ENCODE assay signal across 8 cellular contexts in genomic region chr1:19231736-19232525, GRCh38. TPM values are rescaled to one million over a fixed set of nuclear protein-coding genes. Genes with fewer than 3 reads are reported as not detected.
DNase-seq lines count a peak whose midpoint lies in the region; ATAC-seq and TF ChIP-seq lines count a peak whose summit lies in the region.
"Not testable (repeated sequence)": the region's sequence is repeated elsewhere in the genome, so short reads cannot be mapped to it uniquely, and the experiment has no call there.

No MANE protein-coding gene starts in this region.

- H3K36me3 Mint-ChIP-seq in activated T-cell treated with anti-CD3 and anti-CD28 coated beads, Interleukin-2, amount 50 U/mL, for 24 hours (ENCODE audit: low read depth): peaks cover 93% of the 10 kb centered on the region

- peak overlapping the region; percentile 53 for H3K27ac Mint-ChIP-seq in activated T-cell treated with anti-CD3 and anti-CD28 coated beads, Interleukin-2, amount 50 U/mL, for 24 hours

- not testable (repeated sequence) for H3K9me3 Mint-ChIP-seq in activated T-cell treated with anti-CD3 and anti-CD28 coated beads, Interleukin-2, amount 50 U/mL, for 24 hours

- not testable (repeated sequence) for TF ChIP-seq POLR2A in heart left ventricle (IDR thresholded peaks at IDR 0.05)

- ATAC-seq in heart left ventricle: peak in 2 of 4 donors; percentile 12 to 19

- H3K4me1 Mint-ChIP-seq in activated T-cell treated with anti-CD3 and anti-CD28 coated beads, Interleukin-2, amount 50 U/mL, for 24 hours (ENCODE audit: low read depth): not testable (repeated sequence)

- H3K9me3 ChIP-seq in colonic mucosa, heart left ventricle: not testable (repeated sequence)

- H3K27me3 Mint-ChIP-seq in activated T-cell treated with anti-CD3 and anti-CD28 coated beads, Interleukin-2, amount 50 U/mL, for 24 hours: not testable (repeated sequence)

- DNase-seq in AG08396 (ENCODE audit: low spot score): peak; percentile 38
- not testable (repeated sequence) for DNase-seq in activated T-cell treated with anti-CD3 and anti-CD28 coated beads, Interleukin-2, amount 50 U/mL, for 24 hours; colonic mucosa; heart left ventricle
- peak; percentile 9 for DNase-seq in left kidney (ENCODE audit: low read depth, low spot score)
- peak; percentile 32 for DNase-seq in mucosa of gallbladder (ENCODE audit: low spot score)
- DNase-seq in putamen (ENCODE audit: low spot score): peak; percentile 23

- H3K4me1 ChIP-seq in colonic mucosa: not testable (repeated sequence)
- peaks cover 0 to 23% (median 9%) of the 10 kb centered on the region in 12 donors for H3K4me1 ChIP-seq in heart left ventricle

- not testable (repeated sequence) for H3K4me3 Mint-ChIP-seq in activated T-cell treated with anti-CD3 and anti-CD28 coated beads, Interleukin-2, amount 50 U/mL, for 24 hours

- intact Hi-C loops in colonic mucosa (cut with DNase I) (loop anchor here (10.0 kb wide), 1 partner anchor 327 kb away; the partner anchor contains the start of gene ALDH4A1), heart left ventricle (cut with DNase I) (loop anchor here in 1 of 10 donors (10.0 kb wide), 1 partner anchor 347 kb away; no protein-coding TSS in a partner anchor)

- H3K4me3 ChIP-seq in colonic mucosa, heart left ventricle: not testable (repeated sequence)

- TF ChIP-seq CTCF in colonic mucosa (IDR thresholded peaks at IDR 0.05); heart left ventricle (IDR thresholded peaks at IDR 0.05): not testable (repeated sequence)

- WGBS in heart left ventricle, 4 donors: 91 to 95% (median 93%) methylated on average over 16 of the region's 16 CpGs

- H3K36me3 ChIP-seq in colonic mucosa: not testable (repeated sequence)
- peaks cover 2 to 100% (median 93%) of the 10 kb centered on the region in 9 donors for H3K36me3 ChIP-seq in heart left ventricle

- not testable (repeated sequence) for H3K9ac ChIP-seq in colonic mucosa (ENCODE audit: low read depth in 2 of 2, low read length in 2 of 2)

- peak overlapping the region; percentile 47 for H3K27ac ChIP-seq in colonic mucosa
- H3K27ac ChIP-seq in heart left ventricle: peak overlapping the region in 8 of 12 donors; percentile 27 to 77 (median 52)
- H3K27ac ChIP-seq in temporal lobe (ENCODE audit: low read depth, low read length): peak overlapping the region; percentile 75

- not testable (repeated sequence) for H3K27me3 ChIP-seq in colonic mucosa, heart left ventricle

RNA-seq across cellular contexts. Expression of gene EMC1, which starts 19.4 kb away (rescaled TPM):
- total RNA-seq in colonic mucosa (10 to 100 TPM; 35.3 to 51.1 TPM), heart left ventricle (10 to 100 TPM; 23.4 to 54.5 (median 32.7) TPM), mucosa of gallbladder (38.8 TPM), temporal lobe (65.6 TPM)
- polyA plus RNA-seq in heart left ventricle: 10 to 100 TPM; 10.1 to 27.2 TPM

RNA-seq across cellular contexts. Expression of gene MRTO4, which starts 19.7 kb away (rescaled TPM):
- total RNA-seq in colonic mucosa (10 to 100 TPM; 12.7 to 46.0 TPM), heart left ventricle (10 to 100 TPM in 6 of 9 donors, 1 to 10 TPM in 3; 8.3 to 17.4 (median 13.7) TPM), mucosa of gallbladder (14.2 TPM), temporal lobe (24.8 TPM)
- polyA plus RNA-seq in heart left ventricle: 10 to 100 TPM; 19.3 to 56.3 TPM

RNA-seq across cellular contexts. Expression of gene UBR4, which starts 21.9 kb away (rescaled TPM):
- total RNA-seq in colonic mucosa (100 to 1,000 TPM in 1 of 2 donors, 10 to 100 TPM in 1; 97.7 to 114 TPM), heart left ventricle (100 to 1,000 TPM in 3 of 9 donors, 10 to 100 TPM in 6; 44.8 to 150 (median 94.4) TPM), mucosa of gallbladder (167 TPM), temporal lobe (90.5 TPM)
- 10 to 100 TPM; 67.3 to 67.4 TPM for polyA plus RNA-seq in heart left ventricle

RNA-seq across cellular contexts. Expression of gene AKR7A3, which starts 56.6 kb away (rescaled TPM):
- total RNA-seq in colonic mucosa (100 to 1,000 TPM in 1 of 2 donors, 10 to 100 TPM in 1; 97.0 to 119 TPM), heart left ventricle (under 1 TPM in 5 of 9 donors, not detected in 4; 0.19 to 0.36 (median 0.20) TPM), mucosa of gallbladder (390 TPM), temporal lobe (1.7 TPM)
- polyA plus RNA-seq in heart left ventricle: under 1 TPM in 1 of 2 donors, not detected in 1; 0.12 TPM
